Comparison of ENCODE assay signal across 25 cellular contexts in genomic region chr11:128941573-128942271, GRCh38. TPM values are rescaled to one million over a fixed set of nuclear protein-coding genes. Genes with fewer than 3 reads are reported as not detected.
"Had no signal": no experiment of that assay in that cellular context is flagged by ENCODE, and none has a peak within 500 bp of the region (broad histone marks: within the 10 kb centered on the region; RNA-seq: fewer than 3 reads in every experiment).

No MANE protein-coding gene starts in this region.

- H3K4me1 ChIP-seq: gastroesophageal sphincter, heart left ventricle, parathyroid adenoma, tibial nerve, uterus had no signal

- ATAC-seq: activated T-cell treated with anti-CD3 and anti-CD28 coated beads, Interleukin-2, amount 50 U/mL, for 4 hours; gastroesophageal sphincter; left ventricle myocardium superior; naive thymus-derived CD8-positive, alpha-beta T cell had no signal

- H3K4me3 ChIP-seq: cardiac muscle cell, gastroesophageal sphincter, heart left ventricle, tibial nerve, uterus had no signal

- H3K27me3 ChIP-seq: cardiac muscle cell, neutrophil, tibial nerve, uterus had no signal

- H3K27ac ChIP-seq: cardiac muscle cell, gastroesophageal sphincter, heart left ventricle, neutrophil, parathyroid adenoma, tibial nerve, uterus, VCaP had no signal

- H3K9me3 ChIP-seq: gastroesophageal sphincter, heart left ventricle, neutrophil, tibial nerve, uterus had no signal

- H3K36me3 ChIP-seq: cardiac muscle cell, gastroesophageal sphincter, heart left ventricle, neutrophil, tibial nerve, uterus had no signal

- H2AFZ ChIP-seq: parathyroid adenoma had no signal

- H3K79me2 ChIP-seq: parathyroid adenoma had no signal

- DNase-seq: activated CD4-positive, alpha-beta T cell treated with anti-CD3 and anti-CD28 coated beads, Interleukin-2, amount 50 U/mL, for 1 hour; activated CD4-positive, CD25-positive, alpha-beta regulatory T cell treated with anti-CD3 and anti-CD28 coated beads, Interleukin-2, amount 50 U/mL, for 72 hours; activated CD8-positive, alpha-beta memory T cell treated with anti-CD3 and anti-CD28 coated beads, Interleukin-2, amount 50 U/mL, for 4 hours; activated effector memory CD4-positive, alpha-beta T cell treated with Interleukin-2 at 50 U/mL for 16 hours; activated T-cell treated with anti-CD3 and anti-CD28 coated beads, Interleukin-2, amount 50 U/mL, for 4 hours; dermis blood vessel endothelial cell; effector memory CD4-positive, alpha-beta T cell; heart left ventricle; left ventricle myocardium superior; naive thymus-derived CD8-positive, alpha-beta T cell; retina; stimulated activated CD4-positive, alpha-beta T cell treated with anti-CD3 and anti-CD28 coated beads, Interleukin-2, amount 100 ng/mL, for 24 hours; stimulated activated naive CD4-positive, alpha-beta T cell treated with Interleukin-2 at 50 U/mL for 16 hours; SW 1271; T-helper 2 cell; uterus had no signal

- H3K9ac ChIP-seq: parathyroid adenoma had no signal

RNA-seq across cellular contexts. Expression of gene TP53AIP1, which starts 0.9 kb away (rescaled TPM):
- total RNA-seq: activated T-cell treated with anti-CD3 and anti-CD28 coated beads, Interleukin-2, amount 50 U/mL, for 4 hours; cardiac muscle cell; dermis blood vessel endothelial cell; epithelial cell of proximal tubule; heart left ventricle; kidney epithelial cell; left ventricle myocardium superior; naive thymus-derived CD8-positive, alpha-beta T cell; subcutaneous adipose tissue; tibial nerve had no signal
- polyA plus RNA-seq: naive thymus-derived CD8-positive, alpha-beta T cell had no signal

RNA-seq across cellular contexts. Expression of gene KCNJ5, which starts 50.6 kb away (rescaled TPM):
- total RNA-seq: activated T-cell treated with anti-CD3 and anti-CD28 coated beads, Interleukin-2, amount 50 U/mL, for 4 hours; dermis blood vessel endothelial cell; naive thymus-derived CD8-positive, alpha-beta T cell had no signal
- polyA plus RNA-seq: naive thymus-derived CD8-positive, alpha-beta T cell had no signal
